In the genomic region with DNA sequence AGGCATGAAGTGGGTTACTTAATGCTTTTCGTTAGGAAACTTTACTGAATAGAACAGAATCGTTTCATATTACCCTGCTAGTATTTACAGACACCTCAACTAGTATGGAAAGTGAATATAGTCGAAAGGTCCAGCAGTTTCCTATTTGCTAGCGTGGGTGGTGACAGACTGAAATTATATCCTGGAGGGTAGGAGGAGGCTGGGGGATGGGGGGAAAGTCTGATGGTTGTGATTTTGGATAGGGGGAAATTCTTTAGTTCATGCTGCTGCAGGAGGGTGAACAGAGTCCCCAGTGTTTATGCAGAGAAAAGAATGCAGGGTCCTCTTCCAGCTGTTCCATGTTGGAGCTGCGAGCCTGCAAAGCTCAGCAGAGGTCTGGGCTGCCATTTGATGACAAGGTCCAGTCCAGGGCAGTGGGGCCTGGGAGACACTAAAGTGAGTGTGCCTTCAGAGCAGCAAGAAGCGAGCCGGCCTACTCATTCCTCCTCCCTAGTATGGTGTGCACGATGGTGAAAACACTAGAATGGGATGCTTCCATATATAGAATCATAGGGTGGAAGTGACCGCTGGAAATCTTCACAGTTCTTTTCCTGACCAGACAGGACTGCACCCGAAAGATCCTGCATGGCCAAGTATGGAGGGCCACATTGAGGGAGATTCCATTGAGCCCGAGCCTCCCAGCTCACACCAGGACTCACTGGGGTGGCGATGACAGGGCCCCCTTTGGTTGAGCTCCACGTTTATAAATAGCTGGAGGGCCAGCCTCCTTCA, we compare ENCODE assay signal across 9 cellular contexts. TPM values are rescaled to one million over a fixed set of nuclear protein-coding genes. Genes with fewer than 3 reads are reported as not detected.
DNase-seq lines count a peak whose midpoint lies in the region; ATAC-seq and TF ChIP-seq lines count a peak whose summit lies in the region.
"Had no signal": no experiment of that assay in that cellular context is flagged by ENCODE, and none has a peak within 500 bp of the region (broad histone marks: within the 10 kb centered on the region; RNA-seq: fewer than 3 reads in every experiment).

No MANE protein-coding gene starts in this region.

- DNase-seq in HT-29 (ENCODE audit: low spot score): peak; percentile 35
- DNase-seq in iris pigment epithelial cell (ENCODE audit: low read depth): peak; percentile 56
- no peak for DNase-seq in stomach
- DNase-seq in NOMO-1 treated with dmso at 0.1 percent for 144 hours (lab: John Stamatoyannopoulos, UW; ENCODE audit: unreplicated experiment): no peak
- no peak for DNase-seq in D341Med (ENCODE audit: low spot score)
- no peak for DNase-seq in upper lobe of left lung
- DNase-seq: stimulated activated naive CD8-positive, alpha-beta T cell treated with anti-CD3 and anti-CD28 coated beads, Interleukin-15, amount 100 ng/mL, for 72 hours had no signal

- TF ChIP-seq EP300 in stomach (IDR thresholded peaks at IDR 0.05): no peak
- no peak for TF ChIP-seq EP300 in upper lobe of left lung (IDR thresholded peaks at IDR 0.05)

- peaks cover 16% of the 10 kb centered on the region for H3K27me3 Mint-ChIP-seq in brain

- ATAC-seq in upper lobe of left lung (ENCODE audit: low FRiP score in 2 of 2): no peak
- ATAC-seq in esophagus mucosa: no peak
- ATAC-seq: stimulated activated naive CD8-positive, alpha-beta T cell treated with anti-CD3 and anti-CD28 coated beads, Interleukin-15, amount 100 ng/mL, for 72 hours had no signal

- peak overlapping the region; percentile 17 to 95 (median 38) for H3K27ac Mint-ChIP-seq in brain

- H3K36me3 ChIP-seq in stomach (peaks cover 0 to 10% (median 0%) of the 10 kb centered on the region in 4 donors), upper lobe of left lung (no peaks in the 10 kb centered on the region)

- H3K4me3 Mint-ChIP-seq in brain: peak overlapping the region; percentile 94 to 99 (median 98)

- H3K4me1 ChIP-seq in stomach (peaks cover 0 to 46% (median 42%) of the 10 kb centered on the region in 4 donors), upper lobe of left lung (peaks cover 16 to 36% (median 27%) of the 10 kb centered on the region in 4 donors)

- TF ChIP-seq CTCF in brain (conservative IDR thresholded peaks at IDR 0.05): no peak
- no peak for TF ChIP-seq CTCF in stomach (IDR thresholded peaks at IDR 0.05)
- TF ChIP-seq CTCF in upper lobe of left lung (IDR thresholded peaks at IDR 0.05): no peak

- H3K9me3 ChIP-seq in stomach: peaks cover 0 to 11% (median 5%) of the 10 kb centered on the region in 4 donors
- peaks cover 0 to 10% (median 5%) of the 10 kb centered on the region in 4 donors for H3K9me3 ChIP-seq in upper lobe of left lung

- peaks cover 5 to 14% (median 6%) of the 10 kb centered on the region in 5 experiments for H3K9me3 Mint-ChIP-seq in brain

- peaks cover 0 to 24% (median 0%) of the 10 kb centered on the region in 3 donors for H3K27me3 ChIP-seq in stomach
- H3K27me3 ChIP-seq in upper lobe of left lung: peaks cover 0 to 9% (median 0%) of the 10 kb centered on the region in 4 donors

- intact Hi-C loops in stomach (cut with DNase I; ENCODE audit: low total_unique reads): no loop called here

- H3K36me3 Mint-ChIP-seq in brain: peaks cover 20% of the 10 kb centered on the region

- H3K27ac ChIP-seq in stomach (peak overlapping the region in 4 of 5 donors; percentile 98 to 100 (median 100)), upper lobe of left lung (peak overlapping the region in 1 of 4 donors; percentile 26)

- H3K4me3 ChIP-seq in stomach: peak overlapping the region; percentile 2 to 81 (median 77)
- peak overlapping the region in 1 of 4 donors; percentile 70 for H3K4me3 ChIP-seq in upper lobe of left lung

- WGBS in stomach, 5 donors: 53 to 70% (median 63%) methylated on average over 13 of the region's 13 CpGs
- 65 to 72% methylated on average over 13 of the region's 13 CpGs for WGBS in upper lobe of left lung, 2 donors

- peaks cover 41% of the 10 kb centered on the region for H3K4me1 Mint-ChIP-seq in brain

- no peak for TF ChIP-seq POLR2A in stomach (IDR thresholded peaks at IDR 0.05)
- TF ChIP-seq POLR2A in upper lobe of left lung (IDR thresholded peaks at IDR 0.05): no peak

RNA-seq across cellular contexts. Expression of a gene that starts 2.1 kb away (rescaled TPM):
- 9.0 and 9.5 TPM in 2 replicates for total RNA-seq in HT-29 (2014; rRNA removed; shearing (Covaris generic))
- polyA plus RNA-seq in brain (ENCODE audit: insufficient read depth, low read depth, low replicate concordance) (3.1 TPM), stomach (10 to 100 TPM in 1 of 3 donors, 1 to 10 TPM in 2; 2.5 to 12.1 (median 5.3) TPM)
- total RNA-seq in stomach (10 to 100 TPM; 11.6 to 67.4 (median 19.8) TPM), upper lobe of left lung (10 to 100 TPM; 26.0 to 68.3 (median 37.0) TPM), esophagus mucosa (1.5 TPM)

RNA-seq across cellular contexts. Expression of a gene that starts 59.3 kb away (rescaled TPM):
- 1.1 and 2.6 TPM in 2 replicates for total RNA-seq in HT-29 (2014; rRNA removed; shearing (Covaris generic))
- 19.0 TPM for polyA plus RNA-seq in brain (ENCODE audit: insufficient read depth, low read depth, low replicate concordance)
- 10 to 100 TPM in 4 of 5 donors, 1 to 10 TPM in 1; 8.0 to 30.9 (median 19.1) TPM for total RNA-seq in stomach
- polyA plus RNA-seq in stomach: 10 to 100 TPM; 11.0 to 13.6 (median 11.0) TPM
- 10 to 100 TPM in 4 of 6 donors, 1 to 10 TPM in 2; 2.1 to 24.0 (median 16.7) TPM for total RNA-seq in upper lobe of left lung
- 9.2 TPM for total RNA-seq in esophagus mucosa

Comparison
In these comparisons a context has a peak if more than half of its experiments do, and no peak if none do; other contexts are left out.
1. DNase-seq: peak in HT-29 (single experiment) and iris pigment epithelial cell (single experiment); none in stomach (single experiment), NOMO-1 treated with dmso at 0.1 percent for 144 hours (single experiment), D341Med (single experiment) and upper lobe of left lung (0 of 2).